1 cellular context compared by ENCODE assay signal in the genomic region with DNA sequence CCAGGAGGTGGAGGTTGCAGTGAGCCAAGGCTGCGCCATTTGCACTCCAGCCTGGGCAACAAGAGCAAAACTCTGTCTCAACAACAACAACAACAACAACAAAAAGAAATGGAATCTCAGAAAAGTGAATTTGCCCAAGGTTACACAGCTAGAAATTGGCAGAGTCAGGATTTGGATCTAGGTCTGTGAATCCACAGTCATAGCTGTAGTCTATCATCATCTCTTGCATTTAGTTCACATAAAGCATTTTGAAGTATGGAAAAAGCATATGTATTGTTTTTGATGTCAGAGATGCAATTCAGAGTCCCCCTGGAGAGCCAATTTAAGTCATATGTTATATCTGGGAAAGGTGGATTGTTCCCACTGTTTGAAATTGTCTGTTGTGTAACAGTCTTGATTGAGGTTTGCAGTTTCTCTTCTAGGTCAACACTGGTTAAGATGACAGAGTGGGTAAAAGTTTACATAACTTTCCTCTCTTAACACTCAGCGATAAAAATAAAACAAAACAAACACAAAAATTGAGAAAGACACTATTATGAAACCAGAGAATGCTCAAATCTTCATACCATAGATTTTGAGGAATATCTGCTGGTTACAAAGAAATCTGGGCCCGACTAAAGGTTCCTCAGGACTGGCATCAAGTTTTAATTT.
A peak's percentile ranks its signal among the peaks of the same experiment; 100 is the strongest.
TF ChIP-seq lines count a peak whose summit lies in the region.

No MANE protein-coding gene starts in this region.

TF ChIP-seq in HepG2, 621 proteins besides CTCF, POLR2A, EP300 and RAD21 (continued from another document and continues in another):
- TF ChIP-seq ZHX2 (IDR thresholded peaks at IDR 0.05; ENCODE audit: low read depth) (no peak), ZHX2 (CRISPR knock-in tag; IDR thresholded peaks at IDR 0.05; ENCODE audit: borderline replicate concordance) (no peak), KDM2A (CRISPR knock-in tag; IDR thresholded peaks at IDR 0.05; ENCODE audit: borderline replicate concordance, low read depth) (no peak), SAP130 (CRISPR knock-in tag; IDR thresholded peaks at IDR 0.05; ENCODE audit: low read depth) (peak; percentile 76), ZNF737 (CRISPR knock-in tag; IDR thresholded peaks at IDR 0.05; ENCODE audit: borderline replicate concordance) (no peak), HNF1B (CRISPR knock-in tag; IDR thresholded peaks at IDR 0.05) (no peak), ZNF362 (CRISPR knock-in tag; IDR thresholded peaks at IDR 0.05; ENCODE audit: borderline replicate concordance) (no peak), ARNT (IDR thresholded peaks at IDR 0.05) (no peak), ZFP1 (CRISPR knock-in tag; IDR thresholded peaks at IDR 0.05) (0 out of 2 replicates have a peak, but pooled peaks have one; percentile 18), ZIK1 (CRISPR knock-in tag; IDR thresholded peaks at IDR 0.05; ENCODE audit: borderline replicate concordance, low read depth) (no peak), CEBPB (IDR thresholded peaks at IDR 0.05; ENCODE audit: borderline replicate concordance, low read depth, low read length) (peak; percentile 77), HOXA7 (CRISPR knock-in tag; IDR thresholded peaks at IDR 0.05) (no peak), ZNF224 (CRISPR knock-in tag; IDR thresholded peaks at IDR 0.05) (no peak), KLF16 (CRISPR knock-in tag; IDR thresholded peaks at IDR 0.05) (peak in 1 of 2 experiments; percentile 70; a peak in 1 of 4 replicates), MED13 (CRISPR knock-in tag; IDR thresholded peaks at IDR 0.05) (no peak), IRX3 (CRISPR knock-in tag; IDR thresholded peaks at IDR 0.05; ENCODE audit: borderline replicate concordance, low read depth) (no peak), MTA3 (CRISPR knock-in tag; IDR thresholded peaks at IDR 0.05) (no peak), ZNF562 (CRISPR knock-in tag; IDR thresholded peaks at IDR 0.05; ENCODE audit: borderline replicate concordance) (no peak), ZNF367 (CRISPR knock-in tag; IDR thresholded peaks at IDR 0.05; ENCODE audit: borderline replicate concordance) (no peak), HHEX (CRISPR knock-in tag; IDR thresholded peaks at IDR 0.05) (peak; percentile 40; the same call in 1 of the 2 replicates), ZSCAN9 (CRISPR knock-in tag; IDR thresholded peaks at IDR 0.05; ENCODE audit: borderline replicate concordance) (peak; percentile 64; the same call in 1 of the 2 replicates), SIX1 (CRISPR knock-in tag; IDR thresholded peaks at IDR 0.05; ENCODE audit: borderline replicate concordance) (peak; percentile 80), ZNF792 (CRISPR knock-in tag; IDR thresholded peaks at IDR 0.05) (0 out of 2 replicates have a peak, but pooled peaks have one; percentile 34), PHF21A (CRISPR knock-in tag; IDR thresholded peaks at IDR 0.05) (no peak), HOXD1 (CRISPR knock-in tag; IDR thresholded peaks at IDR 0.05) (peak; percentile 39; the same call in 1 of the 2 replicates), ZBTB4 (CRISPR knock-in tag; IDR thresholded peaks at IDR 0.05; ENCODE audit: borderline replicate concordance) (no peak), NFIC (IDR thresholded peaks at IDR 0.05; ENCODE audit: low read length) (peak; percentile 78), ZNF713 (CRISPR knock-in tag; IDR thresholded peaks at IDR 0.05) (no peak), ZNF563 (CRISPR knock-in tag; IDR thresholded peaks at IDR 0.05) (no peak), ZNF740 (CRISPR knock-in tag; IDR thresholded peaks at IDR 0.05) (no peak), NR2C2 (CRISPR knock-in tag; IDR thresholded peaks at IDR 0.05; ENCODE audit: borderline replicate concordance) (0 out of 2 replicates have a peak, but pooled peaks have one; percentile 27), UBTF (CRISPR knock-in tag; IDR thresholded peaks at IDR 0.05) (no peak), ATAD3A (CRISPR knock-in tag; IDR thresholded peaks at IDR 0.05) (no peak), JDP2 (CRISPR knock-in tag; IDR thresholded peaks at IDR 0.05; ENCODE audit: borderline replicate concordance) (no peak)
- TF ChIP-seq, protein P1, sequence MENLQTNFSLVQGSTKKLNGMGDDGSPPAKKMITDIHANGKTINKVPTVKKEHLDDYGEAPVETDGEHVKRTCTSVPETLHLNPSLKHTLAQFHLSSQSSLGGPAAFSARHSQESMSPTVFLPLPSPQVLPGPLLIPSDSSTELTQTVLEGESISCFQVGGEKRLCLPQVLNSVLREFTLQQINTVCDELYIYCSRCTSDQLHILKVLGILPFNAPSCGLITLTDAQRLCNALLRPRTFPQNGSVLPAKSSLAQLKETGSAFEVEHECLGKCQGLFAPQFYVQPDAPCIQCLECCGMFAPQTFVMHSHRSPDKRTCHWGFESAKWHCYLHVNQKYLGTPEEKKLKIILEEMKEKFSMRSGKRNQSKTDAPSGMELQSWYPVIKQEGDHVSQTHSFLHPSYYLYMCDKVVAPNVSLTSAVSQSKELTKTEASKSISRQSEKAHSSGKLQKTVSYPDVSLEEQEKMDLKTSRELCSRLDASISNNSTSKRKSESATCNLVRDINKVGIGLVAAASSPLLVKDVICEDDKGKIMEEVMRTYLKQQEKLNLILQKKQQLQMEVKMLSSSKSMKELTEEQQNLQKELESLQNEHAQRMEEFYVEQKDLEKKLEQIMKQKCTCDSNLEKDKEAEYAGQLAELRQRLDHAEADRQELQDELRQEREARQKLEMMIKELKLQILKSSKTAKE (CRISPR knock-in tag; IDR thresholded peaks at IDR 0.05; ENCODE audit: borderline replicate concordance) = peak; percentile 52; the same call in 1 of the 2 replicates
- TF ChIP-seq, protein P2, sequence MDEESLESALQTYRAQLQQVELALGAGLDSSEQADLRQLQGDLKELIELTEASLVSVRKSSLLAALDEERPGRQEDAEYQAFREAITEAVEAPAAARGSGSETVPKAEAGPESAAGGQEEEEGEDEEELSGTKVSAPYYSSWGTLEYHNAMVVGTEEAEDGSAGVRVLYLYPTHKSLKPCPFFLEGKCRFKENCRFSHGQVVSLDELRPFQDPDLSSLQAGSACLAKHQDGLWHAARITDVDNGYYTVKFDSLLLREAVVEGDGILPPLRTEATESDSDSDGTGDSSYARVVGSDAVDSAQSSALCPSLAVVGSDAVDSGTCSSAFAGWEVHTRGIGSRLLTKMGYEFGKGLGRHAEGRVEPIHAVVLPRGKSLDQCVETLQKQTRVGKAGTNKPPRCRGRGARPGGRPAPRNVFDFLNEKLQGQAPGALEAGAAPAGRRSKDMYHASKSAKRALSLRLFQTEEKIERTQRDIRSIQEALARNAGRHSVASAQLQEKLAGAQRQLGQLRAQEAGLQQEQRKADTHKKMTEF (CRISPR knock-in tag; IDR thresholded peaks at IDR 0.05) = peak; percentile 68
- TF ChIP-seq, protein P3, sequence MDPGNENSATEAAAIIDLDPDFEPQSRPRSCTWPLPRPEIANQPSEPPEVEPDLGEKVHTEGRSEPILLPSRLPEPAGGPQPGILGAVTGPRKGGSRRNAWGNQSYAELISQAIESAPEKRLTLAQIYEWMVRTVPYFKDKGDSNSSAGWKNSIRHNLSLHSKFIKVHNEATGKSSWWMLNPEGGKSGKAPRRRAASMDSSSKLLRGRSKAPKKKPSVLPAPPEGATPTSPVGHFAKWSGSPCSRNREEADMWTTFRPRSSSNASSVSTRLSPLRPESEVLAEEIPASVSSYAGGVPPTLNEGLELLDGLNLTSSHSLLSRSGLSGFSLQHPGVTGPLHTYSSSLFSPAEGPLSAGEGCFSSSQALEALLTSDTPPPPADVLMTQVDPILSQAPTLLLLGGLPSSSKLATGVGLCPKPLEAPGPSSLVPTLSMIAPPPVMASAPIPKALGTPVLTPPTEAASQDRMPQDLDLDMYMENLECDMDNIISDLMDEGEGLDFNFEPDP (CRISPR knock-in tag; conservative IDR thresholded peaks at IDR 0.05) = no peak
